ENCODE assay signal across 1 cellular context in genomic region chr6:88008821-88009220, GRCh38.
TF ChIP-seq lines count a peak whose summit lies in the region.

No MANE protein-coding gene starts in this region.

TF ChIP-seq in HEK293, 187 proteins besides CTCF, POLR2A, EP300 and RAD21 (continued from another document):
- TF ChIP-seq ZNF280D (tag by site-specific recombination; IDR thresholded peaks at IDR 0.05): no peak
- TF ChIP-seq TRIM28 (IDR thresholded peaks at IDR 0.05; ENCODE audit: borderline replicate concordance, low read length): peak; percentile 47; the same call in 1 of the 2 replicates
TF ChIP-seq in HEK293: peak in this region for 2.
